In genomic region chr16:83890359-83890758, GRCh38 we compare ENCODE assay signal across 28 cellular contexts.
"Had no signal": no experiment of that assay in that cellular context is flagged by ENCODE, and none has a peak within 500 bp of the region (broad histone marks: within the 10 kb centered on the region; RNA-seq: fewer than 3 reads in every experiment).

No MANE protein-coding gene starts in this region.

- H3K27ac ChIP-seq: colonic mucosa, coronary artery, dorsolateral prefrontal cortex, epithelial cell of prostate, esophagus muscularis mucosa, esophagus squamous epithelium, foreskin keratinocyte, gastrocnemius medialis, gastroesophageal sphincter, heart left ventricle, heart right ventricle had no signal

- H3K4me3 ChIP-seq: colonic mucosa, coronary artery, dorsolateral prefrontal cortex, esophagus muscularis mucosa, esophagus squamous epithelium, gastrocnemius medialis, gastroesophageal sphincter, heart left ventricle, heart right ventricle had no signal

- ATAC-seq: effector memory CD8-positive, alpha-beta T cell; esophagus mucosa; foreskin keratinocyte; gastrocnemius medialis; gastroesophageal sphincter; heart left ventricle; heart right ventricle had no signal

- FAIRE-seq: colon, endometrium, endothelial cell of umbilical vein, frontal cortex had no signal

- H3K27me3 ChIP-seq: colonic mucosa, dorsolateral prefrontal cortex, esophagus muscularis mucosa, esophagus squamous epithelium, gastrocnemius medialis, gastroesophageal sphincter, heart right ventricle had no signal

- H3K4me3 Mint-ChIP-seq: dendritic cell treated with granulocyte-macrophage colony-stimulating factor and Interleukin-4, amounts not matched to agents 40 ng/mL and 50 ng/mL, for 4 days; effector memory CD8-positive, alpha-beta T cell had no signal

- H3K4me1 ChIP-seq: colonic mucosa, esophagus muscularis mucosa, esophagus squamous epithelium, foreskin keratinocyte, gastroesophageal sphincter had no signal

- H3K27ac Mint-ChIP-seq: dendritic cell treated with granulocyte-macrophage colony-stimulating factor and Interleukin-4, amounts not matched to agents 40 ng/mL and 50 ng/mL, for 4 days; effector memory CD8-positive, alpha-beta T cell had no signal

- H3K36me3 ChIP-seq: colonic mucosa, esophagus muscularis mucosa, esophagus squamous epithelium, gastrocnemius medialis, gastroesophageal sphincter, heart left ventricle, heart right ventricle had no signal

- DNase-seq: colonic mucosa; cortex of kidney; dermis blood vessel endothelial cell; dorsolateral prefrontal cortex; effector CD4-positive, alpha-beta T cell; effector CD8-positive, alpha-beta T cell; effector memory CD4-positive, alpha-beta T cell; effector memory CD8-positive, alpha-beta T cell; erythroblast; esophagus squamous epithelium; foreskin fibroblast; foreskin keratinocyte; foreskin melanocyte; gastrocnemius medialis; glutamatergic neuron; head of caudate nucleus; heart left ventricle; heart right ventricle had no signal

- H3K9me3 ChIP-seq: colonic mucosa, gastrocnemius medialis had no signal
